In the genomic region with DNA sequence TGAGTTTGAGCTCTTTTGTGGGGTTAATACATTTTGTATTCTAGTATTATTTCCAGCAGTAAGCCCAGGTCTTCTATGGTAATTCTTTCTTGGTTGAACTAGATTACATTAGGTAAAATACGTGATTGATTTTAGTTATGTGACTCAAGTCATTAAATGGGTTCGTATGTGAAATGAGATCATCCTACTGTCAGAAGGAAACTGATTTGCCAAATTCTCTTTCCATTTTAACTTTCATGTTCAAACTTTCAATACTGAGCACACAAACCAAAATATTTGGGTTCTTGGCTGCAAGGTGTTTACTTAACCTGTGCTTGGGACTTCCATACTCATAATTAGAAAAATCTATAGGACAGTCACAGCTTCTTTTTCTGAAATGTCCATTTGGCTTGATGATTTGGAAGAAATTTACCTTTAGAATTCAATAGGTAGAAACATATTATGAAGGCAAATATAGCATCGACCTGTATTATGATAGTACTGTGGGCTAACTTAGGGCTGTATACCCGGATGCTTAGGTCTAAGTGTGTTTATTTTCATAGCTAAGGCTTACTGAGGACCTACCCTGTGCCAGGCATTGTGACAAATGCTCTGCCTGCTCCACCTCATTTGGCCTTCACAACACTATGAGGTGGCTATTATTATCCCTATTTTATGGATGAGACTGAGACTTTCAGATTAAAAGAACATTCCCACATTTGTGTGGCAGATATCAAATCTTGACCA, we compare ENCODE assay signal across 24 cellular contexts.
DNase-seq lines count a peak whose midpoint lies in the region; ATAC-seq and TF ChIP-seq lines count a peak whose summit lies in the region.
"Had no signal": no experiment of that assay in that cellular context is flagged by ENCODE, and none has a peak within 500 bp of the region (broad histone marks: within the 10 kb centered on the region; RNA-seq: fewer than 3 reads in every experiment).

No MANE protein-coding gene starts in this region.

- no peaks in the 10 kb centered on the region for H3F3A ChIP-seq in PC-9 (ENCODE audit: insufficient read depth, low read depth)

- no peak overlapping the region for H3K27ac ChIP-seq in PC-9
- H3K27ac ChIP-seq: BLaER1 had no signal

- H3K79me2 ChIP-seq in PC-9 (ENCODE audit: low read depth): no peaks in the 10 kb centered on the region

- H3K36me3 Mint-ChIP-seq in activated T-helper 17 cell treated with anti-CD3 and anti-CD28 coated beads, Interleukin-2, amount 50 U/mL, for 72 hours (ENCODE audit: low read depth): no peaks in the 10 kb centered on the region

- no peaks in the 10 kb centered on the region for H3K4me1 Mint-ChIP-seq in activated T-helper 17 cell treated with anti-CD3 and anti-CD28 coated beads, Interleukin-2, amount 50 U/mL, for 72 hours
- H3K4me1 Mint-ChIP-seq: CD8-positive, alpha-beta memory T cell; H9 had no signal

- TF ChIP-seq CTCF in GM12865 (IDR thresholded peaks at IDR 0.05; ENCODE audit: insufficient read depth, low read depth, low read length, missing control alignments) (no peak), PC-9 (conservative IDR thresholded peaks at IDR 0.05) (no peak)

- DNase-seq in GM12865 (ENCODE audit: low read depth): peak; percentile 77
- no peak for DNase-seq in PC-9
- no peak for DNase-seq in stimulated activated CD4-positive, alpha-beta T cell treated with anti-CD3 and anti-CD28 coated beads, Interleukin-2, amount 100 ng/mL, for 48 hours
- DNase-seq in AML-193 (lab: John Stamatoyannopoulos, UW): no peak
- DNase-seq: 8988T; CD8-positive, alpha-beta memory T cell; DMS79 treated with DMSO at 0.1 percent for 48 hours; H9; KG1; NCI-H1048; NCI-H1436 treated with DMSO at 0.1 percent for 48 hours; NCI-H2029 treated with DMSO at 0.1 percent for 48 hours; NCI-H2171 treated with DMSO at 0.1 percent for 48 hours; NCI-H446 treated with DMSO at 0.1 percent for 48 hours; NK-92 treated with Interleukin-12 subunit alpha and Interleukin-12 subunit beta, amount 100 ng/mL, for 24 hours; OCI-M1; RPMI8226; SIG-M5 had no signal

- H3K27me3 ChIP-seq in PC-9 (ENCODE audit: insufficient read depth, low read depth): no peaks in the 10 kb centered on the region
- H3K27me3 ChIP-seq: BLaER1 had no signal

- H3K9me2 ChIP-seq in PC-9 (ENCODE audit: insufficient read depth): no peaks in the 10 kb centered on the region

- H3K9me3 ChIP-seq in PC-9 (ENCODE audit: insufficient read depth, low read depth): no peaks in the 10 kb centered on the region
- H3K9me3 ChIP-seq: BLaER1 had no signal

- no peaks in the 10 kb centered on the region for H3K4me1 ChIP-seq in PC-9 (replicated peaks; ENCODE audit: insufficient read depth)
- H3K4me1 ChIP-seq: BLaER1 had no signal

- H3K4me2 ChIP-seq in PC-9: no peak overlapping the region
- H3K4me2 ChIP-seq: BLaER1 had no signal

- no peak overlapping the region for H3K4me3 Mint-ChIP-seq in activated T-helper 17 cell treated with anti-CD3 and anti-CD28 coated beads, Interleukin-2, amount 50 U/mL, for 72 hours
- H3K4me3 Mint-ChIP-seq: CD8-positive, alpha-beta memory T cell; H9; T-helper 1 cell treated with Interleukin-12 subunit alpha and Interleukin-12 subunit beta and Interleukin-4 antibody, amounts not matched to agents 30 μg/mL and 1 μg/mL, for 36 hours had no signal

- POLR2A ChIA-PET in PC-9 (lab: Charles Lee; ENCODE audit: unreplicated experiment): no interaction called here

- H3K27me3 Mint-ChIP-seq in activated T-helper 17 cell treated with anti-CD3 and anti-CD28 coated beads, Interleukin-2, amount 50 U/mL, for 72 hours: no peaks in the 10 kb centered on the region
- H3K27me3 Mint-ChIP-seq: CD8-positive, alpha-beta memory T cell had no signal

- no peaks in the 10 kb centered on the region for H4K20me1 ChIP-seq in PC-9 (ENCODE audit: insufficient read depth)
- H4K20me1 ChIP-seq: BLaER1 had no signal

- no peak overlapping the region for H2AFZ ChIP-seq in PC-9

- CTCF ChIA-PET in PC-9 (lab: Charles Lee): no interaction called here

- BruUV-seq in PC-9 (replicated peaks; lab: Mats Ljungman, UMichigan): no TSS peak

- peak; percentile 51 for ATAC-seq in GM19351 (IDR thresholded peaks at IDR 0.05; ENCODE audit: unreplicated experiment)
- peak; percentile 54 for ATAC-seq in HG02610 (IDR thresholded peaks at IDR 0.05; ENCODE audit: unreplicated experiment)
- ATAC-seq in HG03460 (IDR thresholded peaks at IDR 0.05; ENCODE audit: unreplicated experiment): peak; percentile 39
- no peak for ATAC-seq in activated T-helper 17 cell treated with anti-CD3 and anti-CD28 coated beads, Interleukin-2, amount 50 U/mL, for 72 hours (replicated peaks)

- no peaks in the 10 kb centered on the region for H3K36me3 ChIP-seq in PC-9 (ENCODE audit: low read depth)
- H3K36me3 ChIP-seq: BLaER1 had no signal

- no peak overlapping the region for H3K27ac Mint-ChIP-seq in activated T-helper 17 cell treated with anti-CD3 and anti-CD28 coated beads, Interleukin-2, amount 50 U/mL, for 72 hours
- H3K27ac Mint-ChIP-seq: CD8-positive, alpha-beta memory T cell; H9; T-helper 1 cell treated with Interleukin-12 subunit alpha and Interleukin-12 subunit beta and Interleukin-4 antibody, amounts not matched to agents 30 μg/mL and 1 μg/mL, for 36 hours had no signal

- intact Hi-C loops in PC-9 (cut with micrococcal nuclease; ENCODE audit: unreplicated experiment): no loop called here

- no peak overlapping the region; the same call in 1 of the 2 replicates for H3K4me3 ChIP-seq in GM12865 (ENCODE audit: low read depth, low read length)
- no peak overlapping the region for H3K4me3 ChIP-seq in PC-9
- H3K4me3 ChIP-seq: BLaER1 had no signal

- H3K9me3 Mint-ChIP-seq in activated T-helper 17 cell treated with anti-CD3 and anti-CD28 coated beads, Interleukin-2, amount 50 U/mL, for 72 hours: no peaks in the 10 kb centered on the region
- H3K9me3 Mint-ChIP-seq: H9 had no signal
